24 cellular contexts compared by ENCODE assay signal in genomic region chr6:9405825-9406224, GRCh38.
DNase-seq lines count a peak whose midpoint lies in the region; ATAC-seq, FAIRE-seq and TF ChIP-seq lines count a peak whose summit lies in the region.
"Had no signal": no experiment of that assay in that cellular context is flagged by ENCODE, and none has a peak within 500 bp of the region (broad histone marks: within the 10 kb centered on the region; RNA-seq: fewer than 3 reads in every experiment).

No MANE protein-coding gene starts in this region.

- H3K4me3 ChIP-seq in endothelial cell of umbilical vein (replicated peaks in 1 of 3; ENCODE audit: insufficient read depth in 1 of 3, low read depth in 1 of 3, low read length in 3 of 3): no peak overlapping the region
- H3K4me3 ChIP-seq in WERI-Rb-1 (ENCODE audit: low read depth, low read length): no peak overlapping the region
- H3K4me3 ChIP-seq: lung, thoracic aorta, uterus had no signal

- H3K9ac ChIP-seq in endothelial cell of umbilical vein (replicated peaks; ENCODE audit: extremely low read depth, insufficient read depth, low read length): no peak overlapping the region

- dilution Hi-C loops in endothelial cell of umbilical vein (cut with MboI; ENCODE audit: extremely low pct_ligation_motif_present, low sequenced_read_pairs): no loop called here

- no peak for TF ChIP-seq POLR2A in endothelial cell of umbilical vein (IDR thresholded peaks at IDR 0.05; ENCODE audit: low read depth, low read length)

- ATAC-seq in GM21528 (IDR thresholded peaks at IDR 0.05; ENCODE audit: low FRiP score, unreplicated experiment): no peak
- ATAC-seq: activated T-cell treated with anti-CD3 and anti-CD28 coated beads, Interleukin-2, amount 50 U/mL, for 4 hours had no signal

- DNase-seq in NCI-H2227 (lab: John Stamatoyannopoulos, UW; ENCODE audit: unreplicated experiment): peak; percentile 14
- DNase-seq in NCI-H2227 treated with DMSO at 0.1 percent for 48 hours (lab: John Stamatoyannopoulos, UW): no peak
- DNase-seq in NCI-H748 treated with DMSO at 0.1 percent for 48 hours (lab: John Stamatoyannopoulos, UW): peak; percentile 88
- DNase-seq in endothelial cell of umbilical vein (ENCODE audit: low read depth, low spot score): peak; percentile 6
- peak; percentile 3 for DNase-seq in urothelium cell line (ENCODE audit: low spot score)
- no peak for DNase-seq in SW 1271 (lab: John Stamatoyannopoulos, UW)
- no peak for DNase-seq in WERI-Rb-1
- DNase-seq: activated CD4-positive, alpha-beta T cell treated with anti-CD3 and anti-CD28 coated beads, Interleukin-2, amount 10 ng/mL, durations not matched to agents 24 days and 14 days; activated gamma-delta T cell treated with Interleukin-2 at 50 U/mL for 16 hours; activated T-cell treated with anti-CD3 and anti-CD28 coated beads, Interleukin-2, amount 50 U/mL, for 4 hours; cerebellar nuclear complex; GOT3; head of caudate nucleus; NCI-H1092 treated with DMSO at 0.1 percent for 48 hours; NCI-H2081; SIG-M5; stimulated activated CD4-positive, alpha-beta T cell treated with anti-CD3 and anti-CD28 coated beads, Interleukin-15, amount 100 ng/mL, for 24 hours; stimulated activated naive CD4-positive, alpha-beta T cell treated with Interleukin-2 at 50 U/mL for 16 hours; T-helper 9 cell; uterus had no signal

- no TSS peak for BruUV-seq in endothelial cell of umbilical vein (replicated peaks; lab: Mats Ljungman, UMichigan)

- H2AFZ ChIP-seq in endothelial cell of umbilical vein (ENCODE audit: low read depth, low read length): no peak overlapping the region

- FAIRE-seq in endothelial cell of umbilical vein (lab: Jason Lieb, UNC) (no peak), urothelium cell line (lab: Jason Lieb, UNC) (no peak)
- FAIRE-seq: A204.1 had no signal

- H3K9me3 ChIP-seq in endothelial cell of umbilical vein (replicated peaks; ENCODE audit: control insufficient read depth, insufficient read depth, low read length) (peaks cover 2% of the 10 kb centered on the region), WERI-Rb-1 (ENCODE audit: severe bottlenecking) (no peaks in the 10 kb centered on the region)
- H3K9me3 ChIP-seq: thoracic aorta, uterus had no signal

- H3K79me2 ChIP-seq in endothelial cell of umbilical vein (ENCODE audit: control insufficient read depth, insufficient read depth, low read length): no peaks in the 10 kb centered on the region

- POLR2A ChIA-PET in endothelial cell of umbilical vein (lab: Charles Lee): no interaction called here

- H3K4me1 ChIP-seq in endothelial cell of umbilical vein (ENCODE audit: control insufficient read depth, extremely low read depth, insufficient read depth, low read length): no peaks in the 10 kb centered on the region
- H3K4me1 ChIP-seq: uterus had no signal

- no peak overlapping the region for H3K4me2 ChIP-seq in endothelial cell of umbilical vein (ENCODE audit: insufficient read depth, low read length)

- H4K20me1 ChIP-seq in endothelial cell of umbilical vein (replicated peaks; ENCODE audit: control insufficient read depth, extremely low read depth, insufficient read depth, low read length): no peaks in the 10 kb centered on the region

- H3K36me3 ChIP-seq in endothelial cell of umbilical vein (ENCODE audit: control insufficient read depth in 2 of 2, extremely low read depth in 1 of 2, insufficient read depth in 2 of 2, low read length in 2 of 2): no peaks in the 10 kb centered on the region
- no peaks in the 10 kb centered on the region for H3K36me3 ChIP-seq in WERI-Rb-1
- H3K36me3 ChIP-seq: thoracic aorta, uterus had no signal

- H3K27me3 ChIP-seq in endothelial cell of umbilical vein (ENCODE audit: control insufficient read depth in 2 of 2, insufficient read depth in 2 of 2, low read length in 2 of 2) (no peaks in the 10 kb centered on the region), WERI-Rb-1 (ENCODE audit: insufficient read depth, low read depth, severe bottlenecking) (no peaks in the 10 kb centered on the region)
- H3K27me3 ChIP-seq: uterus had no signal

- CTCF ChIA-PET in endothelial cell of umbilical vein (lab: Charles Lee): no interaction called here

- H3K27ac ChIP-seq in endothelial cell of umbilical vein (ENCODE audit: insufficient read depth, low read depth, low read length) (no peak overlapping the region), WERI-Rb-1 (no peak overlapping the region)
- H3K27ac ChIP-seq: thoracic aorta, uterus had no signal

- intact Hi-C loops in endothelial cell of umbilical vein (cut with micrococcal nuclease): no loop called here

- H3K9me1 ChIP-seq in endothelial cell of umbilical vein (replicated peaks; ENCODE audit: control insufficient read depth, extremely low read depth, insufficient read depth, low read length): no peaks in the 10 kb centered on the region

- TF ChIP-seq CTCF in endothelial cell of umbilical vein (IDR thresholded peaks at IDR 0.05; ENCODE audit: extremely low read depth in 1 of 2, insufficient read depth in 1 of 2, low read depth in 1 of 2, low read length in 2 of 2): no peak
- no peak for TF ChIP-seq CTCF in WERI-Rb-1 (IDR thresholded peaks at IDR 0.05; ENCODE audit: low read depth, low read length)

TF ChIP-seq in endothelial cell of umbilical vein, 7 proteins besides CTCF, POLR2A, EP300 and RAD21:
- TF ChIP-seq POLR2AphosphoS5 (IDR thresholded peaks at IDR 0.05; ENCODE audit: insufficient read depth, low read depth, low read length) (no peak), GATA2 (IDR thresholded peaks at IDR 0.05; ENCODE audit: insufficient read depth, insufficient read length, low read depth, low read length) (no peak), EZH2 (IDR thresholded peaks at IDR 0.05; ENCODE audit: borderline replicate concordance, low read depth, low read length, severe bottlenecking) (no peak), MYC (IDR thresholded peaks at IDR 0.05; ENCODE audit: low read depth, low read length) (no peak), FOS (IDR thresholded peaks at IDR 0.05; ENCODE audit: borderline replicate concordance, insufficient read depth, low read length) (no peak), JUN (IDR thresholded peaks at IDR 0.05; ENCODE audit: borderline replicate concordance, insufficient read depth, insufficient read length, low read depth) (no peak)
- TF ChIP-seq, protein P1, sequence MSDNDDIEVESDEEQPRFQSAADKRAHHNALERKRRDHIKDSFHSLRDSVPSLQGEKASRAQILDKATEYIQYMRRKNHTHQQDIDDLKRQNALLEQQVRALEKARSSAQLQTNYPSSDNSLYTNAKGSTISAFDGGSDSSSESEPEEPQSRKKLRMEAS (IDR thresholded peaks at IDR 0.05; ENCODE audit: insufficient read depth, insufficient read length): no peak
TF ChIP-seq in endothelial cell of umbilical vein: peak in this region for 0.

Comparison
In these comparisons a context has a peak if more than half of its experiments do, and no peak if none do; other contexts are left out.
1. DNase-seq: peak in NCI-H2227 (single experiment), NCI-H748 treated with DMSO at 0.1 percent for 48 hours (single experiment), endothelial cell of umbilical vein (single experiment) and urothelium cell line (single experiment); none in NCI-H2227 treated with DMSO at 0.1 percent for 48 hours (single experiment), SW 1271 (0 of 2) and WERI-Rb-1 (single experiment).